Comparison of ENCODE assay signal across 9 cellular contexts in the genomic region with DNA sequence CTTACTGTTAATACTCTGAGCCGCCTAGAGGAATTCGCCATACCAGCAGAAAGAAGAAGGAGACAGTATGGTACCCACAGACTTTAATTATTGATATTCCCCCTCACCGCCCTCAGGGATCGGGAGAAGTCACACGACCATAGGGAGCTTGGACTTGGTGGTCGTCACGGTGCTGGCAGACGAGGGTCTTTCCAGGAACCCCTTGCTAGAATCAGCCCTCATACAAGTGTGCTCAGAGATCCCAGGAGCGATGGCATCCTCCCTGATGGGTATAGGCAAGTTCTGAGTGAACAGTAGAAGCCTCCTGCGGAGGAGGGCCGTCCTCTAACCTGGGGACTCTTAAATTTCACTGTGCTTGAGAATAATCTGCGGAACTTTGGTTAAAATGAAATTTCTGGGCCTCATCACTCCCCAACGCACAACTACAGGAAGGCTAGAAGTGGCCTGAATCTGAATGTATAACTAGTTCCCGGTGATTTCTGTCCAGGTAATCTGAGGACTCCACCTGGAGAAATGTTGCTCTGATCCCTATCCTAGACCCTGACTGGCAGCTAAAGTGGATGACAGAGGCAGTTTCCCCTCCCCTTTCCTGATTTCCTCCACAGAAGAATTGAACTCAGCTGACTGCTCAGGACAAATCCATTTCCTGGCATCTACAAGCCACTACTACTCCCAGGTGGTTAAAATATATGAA. TPM values are rescaled to one million over a fixed set of nuclear protein-coding genes. Genes with fewer than 3 reads are reported as not detected.
DNase-seq lines count a peak whose midpoint lies in the region; ATAC-seq and TF ChIP-seq lines count a peak whose summit lies in the region.
"Had no signal": no experiment of that assay in that cellular context is flagged by ENCODE, and none has a peak within 500 bp of the region (broad histone marks: within the 10 kb centered on the region; RNA-seq: fewer than 3 reads in every experiment).

No MANE protein-coding gene starts in this region.

- no peaks in the 10 kb centered on the region for H3K79me2 ChIP-seq in hepatocyte

- no peak for DNase-seq in activated naive CD4-positive, alpha-beta T cell treated with anti-CD3 and anti-CD28 coated beads for 36 hours
- no peak for DNase-seq in activated naive CD4-positive, alpha-beta T cell treated with anti-CD3 and anti-CD28 coated beads, Interleukin-2, amount 50 U/mL, for 16 hours
- DNase-seq in hepatocyte (ENCODE audit: low spot score) = no peak
- no peak for DNase-seq in stomach
- no peak for DNase-seq in DMS 273 treated with DMSO at 0.1 percent for 48 hours (lab: John Stamatoyannopoulos, UW)

- H4K20me1 ChIP-seq in hepatocyte (ENCODE audit: insufficient read depth, poor library complexity, severe bottlenecking) = no peaks in the 10 kb centered on the region

- H3K4me3 ChIP-seq in hepatocyte (no peak overlapping the region), stomach (peak overlapping the region in 2 of 4 donors; percentile 50 to 61)
- H3K4me3 ChIP-seq: HAP-1 had no signal

- intact Hi-C loops in activated naive CD4-positive, alpha-beta T cell treated with anti-CD3 and anti-CD28 coated beads for 36 hours (cut with micrococcal nuclease) = loop anchor here (1.0 to 10.0 kb wide), 6 partner anchors 8 to 1683 kb away; a partner anchor contains a TSS
- intact Hi-C loops in stomach (cut with DNase I; ENCODE audit: low total_unique reads) = no loop called here

- no peak for TF ChIP-seq POLR2A in stomach (IDR thresholded peaks at IDR 0.05)

- TF ChIP-seq CTCF in VCaP (conservative IDR thresholded peaks at IDR 0.05) (no peak), hepatocyte (IDR thresholded peaks at IDR 0.05; ENCODE audit: poor library complexity) (no peak), stomach (IDR thresholded peaks at IDR 0.05) (no peak)

- H3K4me3 Mint-ChIP-seq in activated naive CD4-positive, alpha-beta T cell treated with anti-CD3 and anti-CD28 coated beads for 36 hours = peak overlapping the region; percentile 83

- no peaks in the 10 kb centered on the region for H3K9me3 Mint-ChIP-seq in activated naive CD4-positive, alpha-beta T cell treated with anti-CD3 and anti-CD28 coated beads for 36 hours

- no peak overlapping the region for H3K27ac Mint-ChIP-seq in activated naive CD4-positive, alpha-beta T cell treated with anti-CD3 and anti-CD28 coated beads for 36 hours

- H3K4me1 Mint-ChIP-seq in activated naive CD4-positive, alpha-beta T cell treated with anti-CD3 and anti-CD28 coated beads for 36 hours (ENCODE audit: low read depth) = peaks cover 14% of the 10 kb centered on the region

- H3K9me3 ChIP-seq in hepatocyte (ENCODE audit: low read depth) (no peaks in the 10 kb centered on the region), stomach (no peaks in the 10 kb centered on the region)
- H3K9me3 ChIP-seq: HAP-1 had no signal

- H3K27me3 Mint-ChIP-seq in activated naive CD4-positive, alpha-beta T cell treated with anti-CD3 and anti-CD28 coated beads for 36 hours (ENCODE audit: low read depth) = no peaks in the 10 kb centered on the region

- H3K9me2 ChIP-seq in hepatocyte (replicated peaks; ENCODE audit: insufficient read depth) = no peaks in the 10 kb centered on the region

- H3K4me1 ChIP-seq in hepatocyte (ENCODE audit: insufficient read depth) (peaks cover 7% of the 10 kb centered on the region), stomach (peaks cover 22 to 70% (median 60%) of the 10 kb centered on the region in 4 donors)
- H3K4me1 ChIP-seq: HAP-1 had no signal

- 56% methylated on average over 14 of the region's 14 CpGs for WGBS in hepatocyte (ENCODE audit: low lambda C conversion rate, missing lambda C conversion rate)
- 45 to 63% (median 50%) methylated on average over 14 of the region's 14 CpGs for WGBS in stomach, 5 donors

- ATAC-seq in HG03460 (IDR thresholded peaks at IDR 0.05; ENCODE audit: unreplicated experiment) (no peak), GM21526 (IDR thresholded peaks at IDR 0.05; ENCODE audit: low FRiP score, unreplicated experiment) (no peak)

- no peak for TF ChIP-seq EP300 in stomach (IDR thresholded peaks at IDR 0.05)

- H3K36me3 ChIP-seq in hepatocyte (replicated peaks; ENCODE audit: insufficient read depth, low read depth) (no peaks in the 10 kb centered on the region), stomach (no peaks in the 10 kb centered on the region)
- H3K36me3 ChIP-seq: HAP-1 had no signal

- H3K27me3 ChIP-seq in hepatocyte (peaks cover 93% of the 10 kb centered on the region), stomach (peaks cover 0 to 96% (median 23%) of the 10 kb centered on the region in 3 donors)

- H3K27ac ChIP-seq in VCaP (peak overlapping the region; percentile 78; the same call in 1 of the 2 replicates), hepatocyte (peak overlapping the region; percentile 45), stomach (peak overlapping the region; percentile 91 to 98 (median 96))

- no peaks in the 10 kb centered on the region for H3K36me3 Mint-ChIP-seq in activated naive CD4-positive, alpha-beta T cell treated with anti-CD3 and anti-CD28 coated beads for 36 hours (ENCODE audit: low read depth)

- CTCF ChIA-PET in activated naive CD4-positive, alpha-beta T cell treated with anti-CD3 and anti-CD28 coated beads for 36 hours (lab: Charles Lee) = interaction anchor here (0.8 to 3.4 kb wide), 9 partner anchors 10 to 1309 kb away, joined by 3 to 27 read pairs (median 5); a partner anchor contains a TSS

- peak overlapping the region; percentile 92 for H3K4me2 ChIP-seq in hepatocyte

- H2AFZ ChIP-seq in hepatocyte = peak overlapping the region; percentile 67

RNA-seq across cellular contexts. Expression of a gene that starts 4.5 kb away (rescaled TPM):
- total RNA-seq in activated naive CD4-positive, alpha-beta T cell treated with anti-CD3 and anti-CD28 coated beads for 36 hours = under 1 TPM; 0.20 to 0.29 TPM
- total RNA-seq in hepatocyte (22.6 and 22.9 TPM in 2 replicates), stomach (100 to 1,000 TPM in 3 of 5 donors, 10 to 100 TPM in 2; 80.5 to 419 (median 147) TPM)
- polyA plus RNA-seq in hepatocyte (34.3 and 38.9 TPM in 2 replicates), stomach (100 to 1,000 TPM; 178 to 219 (median 196) TPM)

RNA-seq across cellular contexts. Expression of a gene that starts 7.8 kb away (rescaled TPM):
- total RNA-seq in activated naive CD4-positive, alpha-beta T cell treated with anti-CD3 and anti-CD28 coated beads for 36 hours = 10 to 100 TPM; 10.3 to 10.8 TPM
- not detected in 2 replicates for total RNA-seq in hepatocyte
- 1.1 and 1.2 TPM in 2 replicates for polyA plus RNA-seq in hepatocyte
- total RNA-seq in stomach = under 1 TPM in 2 of 5 donors, not detected in 3; 0.37 to 0.87 TPM
- 1 to 10 TPM in 2 of 3 donors, not detected in 1; 3.1 to 5.5 TPM for polyA plus RNA-seq in stomach

RNA-seq across cellular contexts. Expression of a gene that starts 14.5 kb away (rescaled TPM):
- total RNA-seq in activated naive CD4-positive, alpha-beta T cell treated with anti-CD3 and anti-CD28 coated beads for 36 hours = 1 to 10 TPM; 1.0 to 1.2 TPM
- total RNA-seq in hepatocyte (2.0 and 3.6 TPM in 2 replicates), stomach (10 to 100 TPM in 1 of 5 donors, 1 to 10 TPM in 4; 4.1 to 11.3 (median 9.4) TPM)
- polyA plus RNA-seq in hepatocyte (3.9 and 7.9 TPM in 2 replicates), stomach (10 to 100 TPM in 2 of 3 donors, 1 to 10 TPM in 1; 8.1 to 19.6 (median 13.9) TPM)

RNA-seq across cellular contexts. Expression of a gene that starts 52.7 kb away (rescaled TPM):
- total RNA-seq in activated naive CD4-positive, alpha-beta T cell treated with anti-CD3 and anti-CD28 coated beads for 36 hours = 1 to 10 TPM; 3.8 to 4.2 TPM
- total RNA-seq in hepatocyte (14.9 and 18.3 TPM in 2 replicates), stomach (10 to 100 TPM in 3 of 5 donors, 1 to 10 TPM in 2; 3.2 to 40.2 (median 20.9) TPM)
- polyA plus RNA-seq in hepatocyte (10.8 and 11.2 TPM in 2 replicates), stomach (10 to 100 TPM in 1 of 3 donors, 1 to 10 TPM in 2; 2.8 to 11.3 (median 3.1) TPM)

Comparison
In these comparisons a context has a peak if more than half of its experiments do, and no peak if none do; other contexts are left out.
1. H3K27ac ChIP-seq: peak in every context shown above with its lines; median percentile 96 in stomach; 78 in VCaP; 45 in hepatocyte.
2. RNA of a gene that starts 4.5 kb away (total RNA-seq): 80.5 to 419 TPM in stomach and 22.6 to 22.9 TPM in hepatocyte; 0.20 to 0.29 TPM in activated naive CD4-positive, alpha-beta T cell treated with anti-CD3 and anti-CD28 coated beads for 36 hours; every median in the first group is over 10 times any median in the second.
3. RNA of a gene that starts 7.8 kb away (total RNA-seq): 10.3 to 10.8 TPM in activated naive CD4-positive, alpha-beta T cell treated with anti-CD3 and anti-CD28 coated beads for 36 hours; not detected in hepatocyte and 0.37 to 0.87 TPM in stomach; every median in the first group is over 4 times any median in the second.